In the genomic region with DNA sequence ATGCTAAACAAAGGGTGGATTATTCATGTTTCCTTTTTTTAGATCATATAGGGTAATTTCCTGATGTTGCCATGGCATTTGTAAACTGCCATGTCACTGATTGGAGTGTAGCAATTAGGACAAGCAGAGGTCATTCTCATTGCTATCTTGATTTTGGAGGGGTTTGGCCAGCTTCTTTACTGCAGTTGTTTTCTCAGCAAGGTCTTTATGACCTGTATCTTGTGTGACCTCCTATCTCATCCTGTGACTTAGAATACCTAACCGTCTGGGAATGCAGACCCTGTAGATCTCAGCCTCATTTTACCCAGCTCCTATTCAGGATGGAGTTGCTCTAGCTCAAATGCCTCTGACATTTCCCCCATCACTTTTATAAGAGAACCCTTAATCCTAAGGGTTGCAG, we compare ENCODE assay signal across 17 cellular contexts. TPM values are rescaled to one million over a fixed set of nuclear protein-coding genes. Genes with fewer than 3 reads are reported as not detected.
DNase-seq lines count a peak whose midpoint lies in the region; ATAC-seq and TF ChIP-seq lines count a peak whose summit lies in the region.
"Had no signal": no experiment of that assay in that cellular context is flagged by ENCODE, and none has a peak within 500 bp of the region (broad histone marks: within the 10 kb centered on the region; RNA-seq: fewer than 3 reads in every experiment).

No MANE protein-coding gene starts in this region.

- H3K9me3 ChIP-seq in heart right ventricle, result no peaks in the 10 kb centered on the region
- no peaks in the 10 kb centered on the region for H3K9me3 ChIP-seq in tibial artery
- H3K9me3 ChIP-seq: BLaER1 treated with 17β-estradiol and CSF1 and Interleukin-3, amounts not matched to agents 10 nM and 100 nM; HAP-1 had no signal

- in situ Hi-C loops in brain microvascular endothelial cell (cut with HindIII; ENCODE audit: low pct_ligation_motif_present, low sequenced_read_pairs), result no loop called here

- intact Hi-C loops in heart right ventricle (cut with DNase I), result no loop called here
- intact Hi-C loops in Right ventricle myocardium inferior (cut with DNase I), result no loop called here
- intact Hi-C loops in tibial artery (cut with DNase I; ENCODE audit: low total_unique reads), result no loop called here

- H3K4me3 ChIP-seq in heart right ventricle (no peak overlapping the region), brain microvascular endothelial cell (ENCODE audit: low read depth, low read length) (no peak overlapping the region), tibial artery (no peak overlapping the region)
- H3K4me3 ChIP-seq: BLaER1 treated with 17β-estradiol and CSF1 and Interleukin-3, amounts not matched to agents 10 nM and 100 nM; HAP-1; PC-9 had no signal

- ATAC-seq in heart right ventricle (no peak), Right ventricle myocardium inferior (no peak), HG02981 (IDR thresholded peaks at IDR 0.05; ENCODE audit: unreplicated experiment) (no peak), HG02763 (IDR thresholded peaks at IDR 0.05; ENCODE audit: unreplicated experiment) (no peak)
- ATAC-seq in stimulated activated naive CD8-positive, alpha-beta T cell treated with anti-CD3 and anti-CD28 coated beads, Interleukin-15, Interleukin-2, amounts not matched to agents 100 U/mL and 50 U/mL, for 24 hours, result no peak

- no peak for TF ChIP-seq CTCF in heart right ventricle (IDR thresholded peaks at IDR 0.05)
- no peak for TF ChIP-seq CTCF in brain microvascular endothelial cell (IDR thresholded peaks at IDR 0.05; ENCODE audit: low read depth, low read length, missing control alignments)
- no peak for TF ChIP-seq CTCF in tibial artery (IDR thresholded peaks at IDR 0.05)

- peaks cover 23 to 86% (median 56%) of the 10 kb centered on the region in 9 donors for H3K4me1 ChIP-seq in heart right ventricle
- peaks cover 0 to 80% (median 22%) of the 10 kb centered on the region in 4 donors for H3K4me1 ChIP-seq in tibial artery

- 28 to 57% methylated on average over 1 of the region's 1 CpG for WGBS in heart right ventricle, 2 donors

- H3K27me3 ChIP-seq in heart right ventricle, result no peaks in the 10 kb centered on the region
- no peaks in the 10 kb centered on the region for H3K27me3 ChIP-seq in brain microvascular endothelial cell (replicated peaks)
- no peaks in the 10 kb centered on the region for H3K27me3 ChIP-seq in tibial artery
- H3K27me3 ChIP-seq: BLaER1 treated with 17β-estradiol and CSF1 and Interleukin-3, amounts not matched to agents 10 nM and 100 nM had no signal

- peaks cover 0 to 98% (median 20%) of the 10 kb centered on the region in 9 donors for H3K36me3 ChIP-seq in heart right ventricle
- H3K36me3 ChIP-seq in brain microvascular endothelial cell (replicated peaks), result peaks cover 6% of the 10 kb centered on the region
- peaks cover 28 to 78% (median 67%) of the 10 kb centered on the region in 3 donors for H3K36me3 ChIP-seq in tibial artery

- DNase-seq in heart right ventricle (no peak), Right ventricle myocardium inferior (ENCODE audit: missing footprints) (no peak), brain microvascular endothelial cell (no peak), iris pigment epithelial cell (ENCODE audit: low read depth) (peak; percentile 19), tibial artery (no peak)
- DNase-seq in stimulated activated naive CD8-positive, alpha-beta T cell treated with anti-CD3 and anti-CD28 coated beads, Interleukin-15, Interleukin-2, amounts not matched to agents 100 U/mL and 50 U/mL, for 24 hours, result no peak
- DNase-seq: DMS 273 treated with DMSO at 0.1 percent for 48 hours, GDM1, KBM-7, NCI-H146, NCI-H510A treated with DMSO at 0.1 percent for 48 hours, NCI-H82, PC-9 had no signal

- peak overlapping the region; percentile 15 to 89 (median 58) for H3K27ac ChIP-seq in heart right ventricle
- H3K27ac ChIP-seq in brain microvascular endothelial cell, result peak overlapping the region; percentile 18
- peak overlapping the region; percentile 64 to 70 for H3K27ac ChIP-seq in tibial artery
- H3K27ac ChIP-seq: BLaER1 treated with 17β-estradiol and CSF1 and Interleukin-3, amounts not matched to agents 10 nM and 100 nM; PC-9 had no signal

RNA-seq across cellular contexts. Expression of gene CDS2, which starts 53.6 kb away (rescaled TPM):
- total RNA-seq in heart right ventricle (100 to 1,000 TPM in 1 of 10 donors, 10 to 100 TPM in 9; 67.5 to 100 (median 85.7) TPM), Right ventricle myocardium inferior (57.2 TPM)
- 10 to 100 TPM; 16.7 to 23.1 TPM for polyA plus RNA-seq in heart right ventricle
